ENCODE assay signal across 16 cellular contexts in genomic region chr11:35076201-35077100, GRCh38.
A peak's percentile ranks its signal among the peaks of the same experiment; 100 is the strongest.
DNase-seq lines count a peak whose midpoint lies in the region; ATAC-seq and TF ChIP-seq lines count a peak whose summit lies in the region.
"Had no signal": no experiment of that assay in that cellular context is flagged by ENCODE, and none has a peak within 500 bp of the region (broad histone marks: within the 10 kb centered on the region; RNA-seq: fewer than 3 reads in every experiment).

No MANE protein-coding gene starts in this region.

- no peak overlapping the region for H3K4me3 Mint-ChIP-seq in activated CD4-positive, alpha-beta T cell treated with anti-CD3 and anti-CD28 coated beads for 36 hours
- H3K4me3 Mint-ChIP-seq in effector memory CD8-positive, alpha-beta T cell, result peak overlapping the region in 1 of 2 donors; percentile 66
- peak overlapping the region; percentile 21 for H3K4me3 Mint-ChIP-seq in natural killer cell treated with Interleukin-12 subunit alpha and Interleukin-12 subunit beta and Interleukin-15 and Interleukin-18, amount 100 ng/mL, for 72 hours

- no peak overlapping the region for H2AFZ ChIP-seq in PC-3 (ENCODE audit: low read length)

- H3K4me1 Mint-ChIP-seq in activated CD4-positive, alpha-beta T cell treated with anti-CD3 and anti-CD28 coated beads for 36 hours, result peaks cover 85% of the 10 kb centered on the region
- peaks cover 50 to 60% of the 10 kb centered on the region in 2 donors for H3K4me1 Mint-ChIP-seq in effector memory CD8-positive, alpha-beta T cell (ENCODE audit: low read depth in 2 of 2)
- peaks cover 63 to 74% of the 10 kb centered on the region in 2 donors for H3K4me1 Mint-ChIP-seq in natural killer cell treated with Interleukin-12 subunit alpha and Interleukin-12 subunit beta and Interleukin-15 and Interleukin-18, amount 100 ng/mL, for 72 hours (ENCODE audit: low read depth in 2 of 2)

- H3K27ac Mint-ChIP-seq in activated CD4-positive, alpha-beta T cell treated with anti-CD3 and anti-CD28 coated beads for 36 hours, result peak overlapping the region; percentile 42
- H3K27ac Mint-ChIP-seq in effector memory CD8-positive, alpha-beta T cell, result peak overlapping the region; percentile 94 to 96
- H3K27ac Mint-ChIP-seq in natural killer cell treated with Interleukin-12 subunit alpha and Interleukin-12 subunit beta and Interleukin-15 and Interleukin-18, amount 100 ng/mL, for 72 hours, result peak overlapping the region; percentile 92 to 93

- H3K36me3 Mint-ChIP-seq in activated CD4-positive, alpha-beta T cell treated with anti-CD3 and anti-CD28 coated beads for 36 hours (ENCODE audit: low read depth), result peaks cover 10% of the 10 kb centered on the region
- H3K36me3 Mint-ChIP-seq in effector memory CD8-positive, alpha-beta T cell (ENCODE audit: insufficient read depth), result peaks cover 10% of the 10 kb centered on the region
- H3K36me3 Mint-ChIP-seq in natural killer cell treated with Interleukin-12 subunit alpha and Interleukin-12 subunit beta and Interleukin-15 and Interleukin-18, amount 100 ng/mL, for 72 hours, result peaks cover 6% of the 10 kb centered on the region

- H3K27me3 ChIP-seq in PC-3 (ENCODE audit: low read length) (no peaks in the 10 kb centered on the region), upper lobe of left lung (no peaks in the 10 kb centered on the region)
- H3K27me3 ChIP-seq: neutrophil, transverse colon had no signal

- peaks cover 8% of the 10 kb centered on the region for H3K9me3 Mint-ChIP-seq in activated CD4-positive, alpha-beta T cell treated with anti-CD3 and anti-CD28 coated beads for 36 hours (ENCODE audit: low read depth)
- H3K9me3 Mint-ChIP-seq in effector memory CD8-positive, alpha-beta T cell, result no peaks in the 10 kb centered on the region
- peaks cover 3% of the 10 kb centered on the region for H3K9me3 Mint-ChIP-seq in natural killer cell treated with Interleukin-12 subunit alpha and Interleukin-12 subunit beta and Interleukin-15 and Interleukin-18, amount 100 ng/mL, for 72 hours

- no peak overlapping the region for H3K4me3 ChIP-seq in PC-3 (ENCODE audit: low read length)
- H3K4me3 ChIP-seq in upper lobe of left lung, result no peak overlapping the region
- H3K4me3 ChIP-seq: transverse colon had no signal

- TF ChIP-seq POLR2A in upper lobe of left lung (IDR thresholded peaks at IDR 0.05), result no peak

- H4K20me1 ChIP-seq in PC-3 (ENCODE audit: low read length), result no peaks in the 10 kb centered on the region

- peak overlapping the region; percentile 57 for H3K9ac ChIP-seq in PC-3 (ENCODE audit: low read length)

- POLR2A ChIA-PET in activated CD4-positive, alpha-beta T cell treated with anti-CD3 and anti-CD28 coated beads for 36 hours (lab: Charles Lee), result interaction anchor here (0.6 kb wide), 1 partner anchor 89 kb away, joined by 3 read pairs; no protein-coding TSS in a partner anchor
- POLR2A ChIA-PET in PC-3 (lab: Charles Lee; ENCODE audit: unreplicated experiment), result interaction anchor here (0.5 kb wide), 1 partner anchor 99 kb away, joined by 3 read pairs; no protein-coding TSS in a partner anchor

- ATAC-seq in activated CD4-positive, alpha-beta T cell treated with anti-CD3 and anti-CD28 coated beads for 36 hours, result no peak
- no peak for ATAC-seq in PC-3
- no peak for ATAC-seq in effector memory CD8-positive, alpha-beta T cell (replicated peaks)
- ATAC-seq in natural killer cell treated with Interleukin-12 subunit alpha and Interleukin-12 subunit beta and Interleukin-15 and Interleukin-18, amount 100 ng/mL, for 72 hours, result no peak
- ATAC-seq in upper lobe of left lung (ENCODE audit: low FRiP score in 2 of 2), result no peak
- ATAC-seq: left colon had no signal

- H3F3A ChIP-seq in PC-3 (ENCODE audit: low read length, unreplicated experiment), result peaks cover 4% of the 10 kb centered on the region

- TF ChIP-seq CTCF in PC-3 (conservative IDR thresholded peaks at IDR 0.05; ENCODE audit: low read depth, low read length), result no peak
- TF ChIP-seq CTCF in upper lobe of left lung (IDR thresholded peaks at IDR 0.05), result no peak

- CTCF ChIA-PET in activated CD4-positive, alpha-beta T cell treated with anti-CD3 and anti-CD28 coated beads for 36 hours (lab: Charles Lee), result interaction anchor here (0.6 to 1.0 kb wide), 4 partner anchors 13 to 151 kb away, joined by 3 to 4 read pairs (median 3); no protein-coding TSS in a partner anchor
- CTCF ChIA-PET in PC-3 (lab: Charles Lee), result no interaction called here

- no peak for TF ChIP-seq EP300 in upper lobe of left lung (IDR thresholded peaks at IDR 0.05)

- no peak for DNase-seq in activated CD4-positive, alpha-beta T cell treated with anti-CD3 and anti-CD28 coated beads for 36 hours
- DNase-seq in activated CD4-positive, alpha-beta T cell treated with anti-CD3 and anti-CD28 coated beads, Interleukin-2, amount 50 U/mL, for 1 hour, result no peak
- DNase-seq in PC-3 (no peak), NCI-H146 treated with DMSO at 0.1 percent for 48 hours (lab: John Stamatoyannopoulos, UW; ENCODE audit: unreplicated experiment) (no peak), mesenteric fat pad (ENCODE audit: low spot score) (no peak), upper lobe of left lung (no peak)
- no peak for DNase-seq in effector memory CD8-positive, alpha-beta T cell
- no peak for DNase-seq in natural killer cell treated with Interleukin-12 subunit alpha and Interleukin-12 subunit beta and Interleukin-15 and Interleukin-18, amount 100 ng/mL, for 72 hours (ENCODE audit: low spot score)
- DNase-seq: DMS 273 treated with DMSO at 0.1 percent for 48 hours, head of caudate nucleus, left colon, NCI-H1694 treated with DMSO at 0.1 percent for 48 hours, NCI-H774, transverse colon had no signal

- peak overlapping the region; percentile 39; the same call in 1 of the 2 replicates for H3K4me2 ChIP-seq in PC-3 (ENCODE audit: low read length)

- intact Hi-C loops in activated CD4-positive, alpha-beta T cell treated with anti-CD3 and anti-CD28 coated beads for 36 hours (cut with DNase I, micrococcal nuclease), result loop anchor here in 1 of 2 experiments (1.0 kb wide), 2 partner anchors 36 to 70 kb away; no protein-coding TSS in a partner anchor
- intact Hi-C loops in PC-3 (cut with micrococcal nuclease), result loop anchor here (1.0 kb wide), 2 partner anchors 35 to 67 kb away; no protein-coding TSS in a partner anchor

- H3K79me2 ChIP-seq in PC-3 (ENCODE audit: low read length), result no peaks in the 10 kb centered on the region

- H3K27me3 Mint-ChIP-seq in activated CD4-positive, alpha-beta T cell treated with anti-CD3 and anti-CD28 coated beads for 36 hours, result no peaks in the 10 kb centered on the region
- H3K27me3 Mint-ChIP-seq in effector memory CD8-positive, alpha-beta T cell, result no peaks in the 10 kb centered on the region
- H3K27me3 Mint-ChIP-seq in natural killer cell treated with Interleukin-12 subunit alpha and Interleukin-12 subunit beta and Interleukin-15 and Interleukin-18, amount 100 ng/mL, for 72 hours, result no peaks in the 10 kb centered on the region

- H3K27ac ChIP-seq in PC-3 (ENCODE audit: low read length), result peak overlapping the region; percentile 98
- H3K27ac ChIP-seq in upper lobe of left lung, result peak overlapping the region in 1 of 4 donors; percentile 25
- H3K27ac ChIP-seq: VCaP had no signal

- H3K36me3 ChIP-seq in PC-3 (ENCODE audit: low read depth, low read length) (no peaks in the 10 kb centered on the region), upper lobe of left lung (no peaks in the 10 kb centered on the region)
- H3K36me3 ChIP-seq: neutrophil, transverse colon had no signal

- H3K4me1 ChIP-seq in PC-3 (ENCODE audit: insufficient read depth, low read length) (peaks cover 38% of the 10 kb centered on the region), upper lobe of left lung (peaks cover 4 to 19% (median 13%) of the 10 kb centered on the region in 4 donors)
- H3K4me1 ChIP-seq: transverse colon had no signal

- 69 to 78% methylated on average over 4 of the region's 4 CpGs for WGBS in upper lobe of left lung, 2 donors

- no peaks in the 10 kb centered on the region for H3K9me2 ChIP-seq in PC-3 (replicated peaks; ENCODE audit: low read length)

- no peaks in the 10 kb centered on the region for H3K9me3 ChIP-seq in PC-3 (ENCODE audit: low read length)
- no peaks in the 10 kb centered on the region for H3K9me3 ChIP-seq in upper lobe of left lung
- H3K9me3 ChIP-seq: neutrophil, transverse colon had no signal

- no TSS peak for BruUV-seq in PC-3 (replicated peaks; lab: Mats Ljungman, UMichigan)

Comparison
In these comparisons a context has a peak if more than half of its experiments do, and no peak if none do; other contexts are left out.
1. H3K27ac Mint-ChIP-seq: peak in every context shown above with its lines; median percentile 95 in effector memory CD8-positive, alpha-beta T cell; 92 in natural killer cell treated with Interleukin-12 subunit alpha and Interleukin-12 subunit beta and Interleukin-15 and Interleukin-18, amount 100 ng/mL, for 72 hours; 42 in activated CD4-positive, alpha-beta T cell treated with anti-CD3 and anti-CD28 coated beads for 36 hours.